In the genomic region with DNA sequence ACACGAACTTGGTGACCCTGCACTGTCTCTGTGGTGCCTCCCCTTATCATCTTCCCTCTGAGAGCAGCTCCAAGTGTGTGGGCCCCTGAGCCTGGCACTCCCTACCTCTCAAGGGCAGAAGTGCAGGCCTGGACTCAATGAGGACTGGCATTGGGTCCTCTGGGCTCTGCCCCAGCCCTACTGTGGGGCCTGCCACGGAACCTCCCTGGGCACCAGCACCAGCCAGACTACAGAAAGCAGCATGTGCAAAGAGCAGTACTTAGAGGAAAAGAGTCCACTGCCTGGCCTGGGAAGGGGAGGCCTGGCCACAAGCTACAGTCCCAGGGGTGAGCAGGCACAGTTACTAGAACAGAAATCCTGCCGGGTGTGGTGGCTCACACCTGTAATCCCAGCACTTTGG, we compare ENCODE assay signal across 20 cellular contexts.
DNase-seq lines count a peak whose midpoint lies in the region; ATAC-seq lines count a peak whose summit lies in the region.
"Had no signal": no experiment of that assay in that cellular context is flagged by ENCODE, and none has a peak within 500 bp of the region (broad histone marks: within the 10 kb centered on the region; RNA-seq: fewer than 3 reads in every experiment).

No MANE protein-coding gene starts in this region.

- ATAC-seq in Right ventricle myocardium inferior, result no peak
- ATAC-seq in right cardiac atrium, result no peak
- peak; percentile 5 for ATAC-seq in stimulated activated effector memory CD8-positive, alpha-beta T cell treated with anti-CD3 and anti-CD28 coated beads, Interleukin-12 subunit alpha, Interleukin-12 subunit beta, amount 100 ng/mL, for 72 hours
- no peak for ATAC-seq in GM19035 (IDR thresholded peaks at IDR 0.05; ENCODE audit: unreplicated experiment)
- ATAC-seq in stimulated activated naive CD8-positive, alpha-beta T cell treated with anti-CD3 and anti-CD28 coated beads, Interleukin-15, Interleukin-2, amounts not matched to agents 100 U/mL and 50 U/mL, for 24 hours, result no peak
- no peak for ATAC-seq in GM21723 (IDR thresholded peaks at IDR 0.05; ENCODE audit: unreplicated experiment)
- ATAC-seq: CD8-positive, alpha-beta T cell; GM23338; HCT116 had no signal

- no peaks in the 10 kb centered on the region for H3K9me3 ChIP-seq in right cardiac atrium (ENCODE audit: control insufficient read depth, low read length)
- H3K9me3 ChIP-seq: BLaER1 had no signal

- DNase-seq in Right ventricle myocardium inferior (ENCODE audit: missing footprints) (peak; percentile 50), right cardiac atrium (no peak), posterior vena cava (ENCODE audit: low spot score) (peak; percentile 55), NCI-H2196 (lab: John Stamatoyannopoulos, UW; ENCODE audit: unreplicated experiment) (no peak)
- DNase-seq in stimulated activated effector memory CD8-positive, alpha-beta T cell treated with anti-CD3 and anti-CD28 coated beads, Interleukin-12 subunit alpha, Interleukin-12 subunit beta, amount 100 ng/mL, for 72 hours (ENCODE audit: low spot score in 2 of 2), result no peak
- no peak for DNase-seq in stimulated activated naive CD8-positive, alpha-beta T cell treated with anti-CD3 and anti-CD28 coated beads, Interleukin-15, Interleukin-2, amounts not matched to agents 100 U/mL and 50 U/mL, for 24 hours
- DNase-seq: CD4-positive, CD25-positive, alpha-beta regulatory T cell; CD8-positive, alpha-beta T cell; DMS153; DND-41; H9 had no signal

- no peak overlapping the region for H3K27ac Mint-ChIP-seq in stimulated activated effector memory CD8-positive, alpha-beta T cell treated with anti-CD3 and anti-CD28 coated beads, Interleukin-12 subunit alpha, Interleukin-12 subunit beta, amount 100 ng/mL, for 72 hours
- H3K27ac Mint-ChIP-seq: B cell; CD4-positive, CD25-positive, alpha-beta regulatory T cell; CD8-positive, alpha-beta T cell; GM23338; H9 had no signal

- no peaks in the 10 kb centered on the region for H3K9me3 Mint-ChIP-seq in stimulated activated effector memory CD8-positive, alpha-beta T cell treated with anti-CD3 and anti-CD28 coated beads, Interleukin-12 subunit alpha, Interleukin-12 subunit beta, amount 100 ng/mL, for 72 hours
- H3K9me3 Mint-ChIP-seq: CD4-positive, CD25-positive, alpha-beta regulatory T cell; CD8-positive, alpha-beta T cell; GM23338; H9 had no signal

- H3K36me3 Mint-ChIP-seq in stimulated activated effector memory CD8-positive, alpha-beta T cell treated with anti-CD3 and anti-CD28 coated beads, Interleukin-12 subunit alpha, Interleukin-12 subunit beta, amount 100 ng/mL, for 72 hours, result no peaks in the 10 kb centered on the region
- H3K36me3 Mint-ChIP-seq: CD4-positive, CD25-positive, alpha-beta regulatory T cell; CD8-positive, alpha-beta T cell had no signal

- H3K4me1 ChIP-seq in right cardiac atrium (ENCODE audit: control insufficient read depth, insufficient read depth, low read length), result no peaks in the 10 kb centered on the region
- H3K4me1 ChIP-seq: Caco-2 had no signal

- no peaks in the 10 kb centered on the region for H3K27me3 ChIP-seq in right cardiac atrium (ENCODE audit: control insufficient read depth, insufficient read depth)
- H3K27me3 ChIP-seq: BLaER1 had no signal

- intact Hi-C loops in Right ventricle myocardium inferior (cut with DNase I), result no loop called here
- intact Hi-C loops in right cardiac atrium (cut with DNase I), result no loop called here
- intact Hi-C loops in posterior vena cava (cut with DNase I), result no loop called here

- H3K4me1 Mint-ChIP-seq in stimulated activated effector memory CD8-positive, alpha-beta T cell treated with anti-CD3 and anti-CD28 coated beads, Interleukin-12 subunit alpha, Interleukin-12 subunit beta, amount 100 ng/mL, for 72 hours, result no peaks in the 10 kb centered on the region
- H3K4me1 Mint-ChIP-seq: B cell; CD4-positive, CD25-positive, alpha-beta regulatory T cell; GM23338 had no signal

- H3K4me3 ChIP-seq in right cardiac atrium (ENCODE audit: low read length), result no peak overlapping the region
- H3K4me3 ChIP-seq: BLaER1, GM23338 had no signal

- no peak overlapping the region for H3K4me3 Mint-ChIP-seq in stimulated activated effector memory CD8-positive, alpha-beta T cell treated with anti-CD3 and anti-CD28 coated beads, Interleukin-12 subunit alpha, Interleukin-12 subunit beta, amount 100 ng/mL, for 72 hours
- H3K4me3 Mint-ChIP-seq: B cell; CD4-positive, CD25-positive, alpha-beta regulatory T cell; CD8-positive, alpha-beta T cell; GM23338; H9 had no signal

- no peak overlapping the region for H3K27ac ChIP-seq in right cardiac atrium (ENCODE audit: low read length)
- H3K27ac ChIP-seq: 22Rv1, BLaER1, C4-2B had no signal

- 87% methylated on average over 3 of the region's 3 CpGs for WGBS in right cardiac atrium

Comparison
In these comparisons a context has a peak if more than half of its experiments do, and no peak if none do; other contexts are left out.
1. DNase-seq: peak in Right ventricle myocardium inferior (single experiment) and posterior vena cava (single experiment); none in right cardiac atrium (0 of 3), stimulated activated effector memory CD8-positive, alpha-beta T cell treated with anti-CD3 and anti-CD28 coated beads, Interleukin-12 subunit alpha, Interleukin-12 subunit beta, amount 100 ng/mL, for 72 hours (0 of 2), NCI-H2196 (single experiment) and stimulated activated naive CD8-positive, alpha-beta T cell treated with anti-CD3 and anti-CD28 coated beads, Interleukin-15, Interleukin-2, amounts not matched to agents 100 U/mL and 50 U/mL, for 24 hours (single experiment).